ENCODE assay signal across 11 cellular contexts in genomic region chr1:244865820-244866219, GRCh38. TPM values are rescaled to one million over a fixed set of nuclear protein-coding genes. Genes with fewer than 3 reads are reported as not detected.
DNase-seq lines count a peak whose midpoint lies in the region; ATAC-seq and TF ChIP-seq lines count a peak whose summit lies in the region.
"Had no signal": no experiment of that assay in that cellular context is flagged by ENCODE, and none has a peak within 500 bp of the region (broad histone marks: within the 10 kb centered on the region; RNA-seq: fewer than 3 reads in every experiment).

No MANE protein-coding gene starts in this region.

- H3K4me2 ChIP-seq in KMS-11: peak overlapping the region; percentile 61
- peak overlapping the region; percentile 94 for H3K4me2 ChIP-seq in osteoblast (ENCODE audit: insufficient read depth, low read length)

- H4K20me1 ChIP-seq in KMS-11 (ENCODE audit: insufficient read depth) (peaks cover 20% of the 10 kb centered on the region), osteoblast (ENCODE audit: insufficient read depth, low read length) (peaks cover 23% of the 10 kb centered on the region)

- peaks cover 12% of the 10 kb centered on the region for H3K36me3 ChIP-seq in CD4-positive, CD25-positive, alpha-beta regulatory T cell (ENCODE audit: control insufficient read depth, insufficient read depth, low read length)
- peaks cover 12% of the 10 kb centered on the region; the same call in 1 of the 2 replicates for H3K36me3 ChIP-seq in KMS-11 (ENCODE audit: insufficient read depth)
- H3K36me3 ChIP-seq in osteoblast (ENCODE audit: insufficient read depth, low read length): peaks cover 3% of the 10 kb centered on the region

- H3K27me3 ChIP-seq in CD4-positive, CD25-positive, alpha-beta regulatory T cell (ENCODE audit: control insufficient read depth, insufficient read depth, low read length): no peaks in the 10 kb centered on the region
- H3K27me3 ChIP-seq in KMS-11 (ENCODE audit: insufficient read depth, low read depth) (no peaks in the 10 kb centered on the region), osteoblast (ENCODE audit: insufficient read depth, low read length) (no peaks in the 10 kb centered on the region)
- H3K27me3 ChIP-seq: SJSA1 had no signal

- H3K9me3 ChIP-seq in CD4-positive, CD25-positive, alpha-beta regulatory T cell (ENCODE audit: control insufficient read depth in 2 of 2, low read length in 2 of 2): no peaks in the 10 kb centered on the region
- no peaks in the 10 kb centered on the region for H3K9me3 ChIP-seq in osteoblast (ENCODE audit: low read depth, low read length)
- H3K9me3 ChIP-seq: SJSA1 had no signal

- ATAC-seq in CD4-positive, CD25-positive, alpha-beta regulatory T cell (ENCODE audit: low read depth in 2 of 2): no peak
- no peak for ATAC-seq in central memory CD8-positive, alpha-beta T cell (replicated peaks; ENCODE audit: extremely low read depth, poor library complexity, severe bottlenecking)
- ATAC-seq in GM21717 (IDR thresholded peaks at IDR 0.05; ENCODE audit: unreplicated experiment) (no peak), GM18868 (IDR thresholded peaks at IDR 0.05; ENCODE audit: unreplicated experiment) (no peak)

- no peak for DNase-seq in CD4-positive, CD25-positive, alpha-beta regulatory T cell
- no peak for DNase-seq in central memory CD8-positive, alpha-beta T cell (ENCODE audit: low spot score in 2 of 2)
- DNase-seq in osteoblast (ENCODE audit: insufficient read length, low spot score, missing footprints) (no peak), NCI-H1417 (lab: John Stamatoyannopoulos, UW) (no peak), AG20443 (ENCODE audit: low spot score) (no peak)
- DNase-seq: erythroblast, NCI-H1436 had no signal

- H3K79me2 ChIP-seq in KMS-11 (ENCODE audit: insufficient read depth, low read depth) (peaks cover 30% of the 10 kb centered on the region), osteoblast (ENCODE audit: insufficient read depth, low read length) (peaks cover 34% of the 10 kb centered on the region)

- H3K4me1 ChIP-seq in CD4-positive, CD25-positive, alpha-beta regulatory T cell (ENCODE audit: control insufficient read depth, insufficient read depth, low read length, poor library complexity, severe bottlenecking): peaks cover 28% of the 10 kb centered on the region
- peaks cover 13% of the 10 kb centered on the region for H3K4me1 ChIP-seq in KMS-11 (ENCODE audit: low read depth, poor library complexity, severe bottlenecking)
- peaks cover 20% of the 10 kb centered on the region for H3K4me1 ChIP-seq in osteoblast (ENCODE audit: insufficient read depth, low read length)

- H3K27ac Mint-ChIP-seq in CD4-positive, CD25-positive, alpha-beta regulatory T cell: peak overlapping the region; percentile 99 to 100 (median 99)
- peak overlapping the region; percentile 97 for H3K27ac Mint-ChIP-seq in central memory CD8-positive, alpha-beta T cell (ENCODE audit: low read depth)

- H3K9ac ChIP-seq in KMS-11: no peak overlapping the region

- H2AFZ ChIP-seq in KMS-11 (ENCODE audit: low read depth): peak overlapping the region; percentile 78; the same call in 1 of the 2 replicates
- peak overlapping the region; percentile 27 for H2AFZ ChIP-seq in osteoblast (ENCODE audit: low read length)

- peak overlapping the region; percentile 100 for H3K27ac ChIP-seq in CD4-positive, CD25-positive, alpha-beta regulatory T cell (ENCODE audit: insufficient read depth, low read length, poor library complexity, severe bottlenecking)
- H3K27ac ChIP-seq in KMS-11: peak overlapping the region; percentile 97; the same call in 1 of the 2 replicates
- H3K27ac ChIP-seq in osteoblast (ENCODE audit: low read depth, low read length): no peak overlapping the region

- no peak for TF ChIP-seq CTCF in KMS-11 (conservative IDR thresholded peaks at IDR 0.05; ENCODE audit: low read depth, low read length)
- no peak for TF ChIP-seq CTCF in osteoblast (IDR thresholded peaks at IDR 0.05; ENCODE audit: extremely low read depth, low read depth, low read length)

- H3K9me3 Mint-ChIP-seq in CD4-positive, CD25-positive, alpha-beta regulatory T cell: peaks cover 0 to 6% (median 0%) of the 10 kb centered on the region in 7 donors
- H3K9me3 Mint-ChIP-seq in central memory CD8-positive, alpha-beta T cell: no peaks in the 10 kb centered on the region

- H3K27me3 Mint-ChIP-seq in CD4-positive, CD25-positive, alpha-beta regulatory T cell: peaks cover 24% of the 10 kb centered on the region
- no peaks in the 10 kb centered on the region for H3K27me3 Mint-ChIP-seq in central memory CD8-positive, alpha-beta T cell

- peaks cover 15% of the 10 kb centered on the region for H3K36me3 Mint-ChIP-seq in CD4-positive, CD25-positive, alpha-beta regulatory T cell
- H3K36me3 Mint-ChIP-seq in central memory CD8-positive, alpha-beta T cell (ENCODE audit: insufficient read depth): peaks cover 38% of the 10 kb centered on the region

- peak overlapping the region; percentile 99 for H3K4me3 ChIP-seq in CD4-positive, CD25-positive, alpha-beta regulatory T cell (ENCODE audit: low read depth, low read length)
- no peak overlapping the region for H3K4me3 ChIP-seq in KMS-11 (IDR thresholded peaks at IDR 0.05; ENCODE audit: insufficient read depth, low read depth, low read length)
- H3K4me3 ChIP-seq in osteoblast (ENCODE audit: insufficient read depth, low read length): no peak overlapping the region
- H3K4me3 ChIP-seq: SJSA1 had no signal

- H3K4me3 Mint-ChIP-seq in CD4-positive, CD25-positive, alpha-beta regulatory T cell: peak overlapping the region; percentile 94 to 97 (median 96)
- peak overlapping the region; percentile 92 for H3K4me3 Mint-ChIP-seq in central memory CD8-positive, alpha-beta T cell

- peaks cover 15 to 37% (median 24%) of the 10 kb centered on the region in 4 donors for H3K4me1 Mint-ChIP-seq in CD4-positive, CD25-positive, alpha-beta regulatory T cell
- H3K4me1 Mint-ChIP-seq in central memory CD8-positive, alpha-beta T cell: peaks cover 28% of the 10 kb centered on the region

RNA-seq across cellular contexts. Expression of gene HNRNPU, which starts 1.5 kb away (rescaled TPM):
- total RNA-seq in CD4-positive, CD25-positive, alpha-beta regulatory T cell: 523 TPM
- polyA plus RNA-seq in CD4-positive, CD25-positive, alpha-beta regulatory T cell: 100 to 1,000 TPM; 169 to 234 (median 216) TPM
- total RNA-seq in osteoblast: 214 and 240 TPM in 2 replicates

RNA-seq across cellular contexts. Expression of gene COX20, which starts 30.4 kb away (rescaled TPM):
- total RNA-seq in CD4-positive, CD25-positive, alpha-beta regulatory T cell: 25.8 TPM
- 10 to 100 TPM; 32.0 to 42.2 (median 37.2) TPM for polyA plus RNA-seq in CD4-positive, CD25-positive, alpha-beta regulatory T cell
- 31.8 and 35.8 TPM in 2 replicates for total RNA-seq in osteoblast
